ENCODE assay signal across 7 cellular contexts in the genomic region with DNA sequence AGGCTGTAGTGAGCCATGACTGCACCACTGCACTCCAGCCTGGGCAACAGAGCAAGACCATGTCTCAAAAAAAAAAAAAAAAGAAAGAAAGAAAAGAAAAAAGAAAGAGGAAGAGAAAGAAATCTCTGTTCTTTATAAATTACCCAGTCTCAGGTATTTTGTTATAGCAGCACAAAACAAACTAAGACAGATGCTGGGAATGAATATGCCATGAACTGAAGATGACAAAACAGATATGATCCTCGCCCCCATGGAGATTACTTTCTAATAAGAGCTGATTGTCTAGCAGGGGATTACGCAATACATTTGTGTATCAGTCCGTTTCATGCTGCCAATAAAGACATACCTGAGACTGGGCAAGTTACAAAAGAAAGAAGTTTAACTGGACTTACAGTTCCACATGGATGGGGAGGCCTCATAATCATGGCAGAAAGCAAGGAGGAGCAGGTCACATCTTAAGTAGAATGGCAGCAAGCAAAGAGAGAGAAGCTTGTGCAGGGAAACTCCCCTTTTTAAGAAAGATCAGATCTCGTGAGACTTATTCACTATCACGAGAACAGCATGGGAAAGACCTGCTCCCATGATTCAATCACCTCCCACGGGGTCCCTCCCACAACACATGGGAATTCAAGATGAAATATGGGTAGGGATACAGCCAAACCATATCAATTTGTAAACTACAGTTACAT. TPM values are rescaled to one million over a fixed set of nuclear protein-coding genes. Genes with fewer than 3 reads are reported as not detected.
DNase-seq lines count a peak whose midpoint lies in the region; ATAC-seq, FAIRE-seq and TF ChIP-seq lines count a peak whose summit lies in the region.
"Not testable (repeated sequence)": the region's sequence is repeated elsewhere in the genome, so short reads cannot be mapped to it uniquely, and the experiment has no call there.

No MANE protein-coding gene starts in this region.

- not testable (repeated sequence) for H4K5ac ChIP-seq in H1 (ENCODE audit: insufficient read length, low read depth, low read length)

- not testable (repeated sequence) for H2AFZ ChIP-seq in SU-DHL-6 (ENCODE audit: low read depth, low read length, severe bottlenecking); H1 (ENCODE audit: low read length)

- H4K8ac ChIP-seq in H1 (ENCODE audit: extremely low read depth, insufficient read depth, low read length) = not testable (repeated sequence)

- not testable (repeated sequence) for TF ChIP-seq CTCF in SU-DHL-6 (IDR thresholded peaks at IDR 0.05; ENCODE audit: insufficient read depth, low read length, poor library complexity, severe bottlenecking); H1 (IDR thresholded peaks at IDR 0.05; ENCODE audit: control extremely low read depth in 1 of 3, insufficient read depth in 1 of 3, low read depth in 1 of 3, low read length in 3 of 3); nephron progenitor cell (IDR thresholded peaks at IDR 0.05)

- H3K9me3 Mint-ChIP-seq in CD8-positive, alpha-beta memory T cell = peaks cover 6 to 23% (median 18%) of the 10 kb centered on the region in 5 donors
- H3K9me3 Mint-ChIP-seq in activated naive CD8-positive, alpha-beta T cell (ENCODE audit: low read depth) = peaks cover 11% of the 10 kb centered on the region
- H3K9me3 Mint-ChIP-seq in nephron progenitor cell = peaks cover 39% of the 10 kb centered on the region

- H3K36me3 Mint-ChIP-seq in CD8-positive, alpha-beta memory T cell = peaks cover 6 to 26% (median 17%) of the 10 kb centered on the region in 3 donors
- H3K36me3 Mint-ChIP-seq in activated naive CD8-positive, alpha-beta T cell = peaks cover 23% of the 10 kb centered on the region
- H3K36me3 Mint-ChIP-seq in nephron progenitor cell (ENCODE audit: low read depth) = peaks cover 70% of the 10 kb centered on the region

- not testable (repeated sequence) for H2BK15ac ChIP-seq in H1 (ENCODE audit: low read length)

- H3K4me3 ChIP-seq in CD8-positive, alpha-beta memory T cell (ENCODE audit: low read length) = not testable (repeated sequence)
- peak overlapping the region; percentile 35 for H3K4me3 ChIP-seq in SU-DHL-6 (ENCODE audit: insufficient read depth, low read length, poor library complexity, severe bottlenecking)
- peak overlapping the region in 1 of 4 experiments; percentile 45; a peak in 1 of 8 replicates for H3K4me3 ChIP-seq in H1 (ENCODE audit: extremely low read depth in 1 of 4, insufficient read depth in 2 of 4, low read depth in 3 of 4, low read length in 4 of 4)

- TF ChIP-seq EP300 in H1 (IDR thresholded peaks at IDR 0.05; ENCODE audit: borderline replicate concordance in 1 of 2, low read depth in 2 of 2, low read length in 2 of 2) = not testable (repeated sequence)

- H3K4me1 ChIP-seq in CD8-positive, alpha-beta memory T cell (ENCODE audit: insufficient read depth, low read length) = peaks cover 24% of the 10 kb centered on the region
- peaks cover 11 to 40% (median 33%) of the 10 kb centered on the region in 4 experiments for H3K4me1 ChIP-seq in H1 (replicated peaks in 1 of 4; ENCODE audit: control insufficient read depth in 3 of 4, insufficient read depth in 4 of 4, low read length in 3 of 4)

- not testable (repeated sequence) for H3K23me2 ChIP-seq in H1 (ENCODE audit: low read depth, low read length)

- H4K91ac ChIP-seq in H1 (replicated peaks; ENCODE audit: insufficient read length, low read length) = not testable (repeated sequence)

- TF ChIP-seq RAD21 in H1 (IDR thresholded peaks at IDR 0.05 in 1 of 2, conservative IDR thresholded peaks at IDR 0.05 in 1 of 2; ENCODE audit: low read depth in 2 of 2, low read length in 2 of 2) = not testable (repeated sequence)

- CTCF ChIA-PET in CD8-positive, alpha-beta memory T cell (lab: Charles Lee) = not testable (repeated sequence)
- CTCF ChIA-PET in H1 (lab: Charles Lee; ENCODE audit: partially characterized antibody) = interaction anchor here (0.7 to 2.1 kb wide), 8 partner anchors 8 to 69 kb away, joined by 3 to 6 read pairs (median 4); no protein-coding TSS in a partner anchor

- 76% methylated on average over 6 of the region's 6 CpGs; no CpG with 5 or more reads in 1 of the 2 experiments for WGBS in H1 (ENCODE audit: extremely low coverage in 1 of 2, insufficient coverage in 1 of 2, insufficient read length in 1 of 2, insufficient replicate concordance in 2 of 2, low coverage in 1 of 2, low lambda C conversion rate in 2 of 2, missing lambda C conversion rate in 1 of 2), 2 experiments

- H3K4me3 Mint-ChIP-seq in CD8-positive, alpha-beta memory T cell = peak overlapping the region in 3 of 7 donors; percentile 18 to 63 (median 47)
- not testable (repeated sequence) for H3K4me3 Mint-ChIP-seq in activated naive CD8-positive, alpha-beta T cell
- H3K4me3 Mint-ChIP-seq in nephron progenitor cell = peak overlapping the region; percentile 20

- peak overlapping the region; percentile 6; the same call in 1 of the 2 replicates for H2BK12ac ChIP-seq in H1 (ENCODE audit: low read depth, low read length)

- not testable (repeated sequence) for H3K27me3 ChIP-seq in CD8-positive, alpha-beta memory T cell (ENCODE audit: insufficient read depth, low read length, poor library complexity, severe bottlenecking); SU-DHL-6 (ENCODE audit: low read length); H1 (replicated peaks in 1 of 4; ENCODE audit: control insufficient read depth in 3 of 4, extremely low read depth in 1 of 4, insufficient read depth in 3 of 4, low read length in 3 of 4)

- H3K27ac Mint-ChIP-seq in CD8-positive, alpha-beta memory T cell = peak overlapping the region in 5 of 8 donors; percentile 0 to 47 (median 6)
- H3K27ac Mint-ChIP-seq in activated naive CD8-positive, alpha-beta T cell = peak overlapping the region; percentile 19
- H3K27ac Mint-ChIP-seq in nephron progenitor cell = peak overlapping the region; percentile 62

- peak overlapping the region; percentile 81 for H3K4me2 ChIP-seq in SU-DHL-6 (ENCODE audit: low read depth, low read length, poor library complexity, severe bottlenecking)
- H3K4me2 ChIP-seq in H1 (ENCODE audit: insufficient read depth in 1 of 2, low read depth in 2 of 2, low read length in 2 of 2) = peak overlapping the region; percentile 29 to 83; a peak in 2 of 4 replicates

- not testable (repeated sequence) for H3K56ac ChIP-seq in H1 (replicated peaks; ENCODE audit: insufficient read length, low read depth, low read length)

- H4K20me1 ChIP-seq in SU-DHL-6 (ENCODE audit: low read depth, low read length) = not testable (repeated sequence)
- H4K20me1 ChIP-seq in H1 (replicated peaks in 1 of 2; ENCODE audit: control insufficient read depth in 1 of 2, insufficient read depth in 2 of 2, low read length in 2 of 2) = peaks cover 9 to 13% of the 10 kb centered on the region in 2 experiments

- not testable (repeated sequence) for TF ChIP-seq POLR2A in H1 (IDR thresholded peaks at IDR 0.05; ENCODE audit: control extremely low read depth in 1 of 2, low read depth in 2 of 2, low read length in 2 of 2)

- not testable (repeated sequence) for H3K9me3 ChIP-seq in CD8-positive, alpha-beta memory T cell (ENCODE audit: low read length); H1 (ENCODE audit: insufficient read depth in 2 of 2, low read depth in 1 of 2, low read length in 1 of 2)
- H3K9me3 ChIP-seq in SU-DHL-6 (ENCODE audit: insufficient read depth, low read length) = peaks cover 21% of the 10 kb centered on the region; the same call in 1 of the 2 replicates

- H3K4ac ChIP-seq in H1 (replicated peaks; ENCODE audit: insufficient read length, low read depth, low read length) = not testable (repeated sequence)

- DNase-seq in CD8-positive, alpha-beta memory T cell; GM19239 (ENCODE audit: insufficient read length, low spot score); H1 (ENCODE audit: low read depth in 1 of 2, low spot score in 2 of 2); nephron progenitor cell: not testable (repeated sequence)

- peaks cover 55 to 67% (median 57%) of the 10 kb centered on the region in 3 donors for H3K4me1 Mint-ChIP-seq in CD8-positive, alpha-beta memory T cell
- peaks cover 59% of the 10 kb centered on the region for H3K4me1 Mint-ChIP-seq in activated naive CD8-positive, alpha-beta T cell (ENCODE audit: low read depth)
- peaks cover 43% of the 10 kb centered on the region for H3K4me1 Mint-ChIP-seq in nephron progenitor cell

- H3K79me1 ChIP-seq in H1 (ENCODE audit: low read depth, low read length) = not testable (repeated sequence)

- H3K14ac ChIP-seq in H1 (ENCODE audit: insufficient read length) = not testable (repeated sequence)

- not testable (repeated sequence) for H3K27ac ChIP-seq in CD8-positive, alpha-beta memory T cell (ENCODE audit: low read depth, low read length)
- H3K27ac ChIP-seq in SU-DHL-6 (ENCODE audit: low read depth, low read length) = peak overlapping the region; percentile 95
- 0 out of 2 replicates have a peak overlapping the region, but pooled peaks have one; percentile 49 for H3K27ac ChIP-seq in H1 (ENCODE audit: low read depth, low read length)

- POLR2A ChIA-PET in CD8-positive, alpha-beta memory T cell (lab: Charles Lee) = interaction anchor here (0.8 kb wide), 1 partner anchor 30 kb away, joined by 3 read pairs; no protein-coding TSS in a partner anchor
- POLR2A ChIA-PET in H1 (lab: Charles Lee; ENCODE audit: partially characterized antibody) = interaction anchor here (0.8 to 6.6 kb wide), 9 partner anchors 9 to 56 kb away, joined by 3 to 66 read pairs (median 4); partner anchors contain the start of gene FBXW11

- not testable (repeated sequence) for H2BK5ac ChIP-seq in H1 (ENCODE audit: low read depth, low read length)

- H3K27me3 Mint-ChIP-seq in CD8-positive, alpha-beta memory T cell; activated naive CD8-positive, alpha-beta T cell; nephron progenitor cell (ENCODE audit: low read depth, poor library complexity): not testable (repeated sequence)

- not testable (repeated sequence) for H3K9me2 ChIP-seq in SU-DHL-6 (replicated peaks; ENCODE audit: insufficient read depth, low read length)

- peaks cover 24% of the 10 kb centered on the region for H3F3A ChIP-seq in SU-DHL-6 (ENCODE audit: insufficient read depth)

- peak; percentile 35 for ATAC-seq in HG03175 (IDR thresholded peaks at IDR 0.05; ENCODE audit: unreplicated experiment)

- H2AK5ac ChIP-seq in H1 (ENCODE audit: low read depth, low read length) = peak overlapping the region; percentile 60; the same call in 1 of the 2 replicates

- not testable (repeated sequence) for H2BK120ac ChIP-seq in H1 (replicated peaks; ENCODE audit: low read depth, low read length)

- H3K9ac ChIP-seq in SU-DHL-6 (ENCODE audit: low read length) = peak overlapping the region; percentile 46
- not testable (repeated sequence) for H3K9ac ChIP-seq in H1 (replicated peaks in 1 of 4; ENCODE audit: extremely low read depth in 1 of 4, low read depth in 3 of 4, low read length in 3 of 4)

- not testable (repeated sequence) for H3K23ac ChIP-seq in H1 (ENCODE audit: insufficient read length)

- H2BK20ac ChIP-seq in H1 (ENCODE audit: low read length) = 0 out of 2 replicates have a peak overlapping the region, but pooled peaks have one; percentile 29

- H3K36me3 ChIP-seq in CD8-positive, alpha-beta memory T cell (ENCODE audit: insufficient read depth, low read length); H1 (ENCODE audit: control insufficient read depth in 2 of 4, insufficient read depth in 4 of 4, low read length in 3 of 4): not testable (repeated sequence)
- H3K36me3 ChIP-seq in SU-DHL-6 (ENCODE audit: low read length) = peaks cover 16% of the 10 kb centered on the region

- H3K79me2 ChIP-seq in SU-DHL-6 (ENCODE audit: insufficient read depth, low read length) (peaks cover 85% of the 10 kb centered on the region), H1 (ENCODE audit: control insufficient read depth in 1 of 2, insufficient read depth in 2 of 2, low read length in 2 of 2) (peaks cover 28 to 100% of the 10 kb centered on the region in 2 experiments)

- H3K18ac ChIP-seq in H1 (ENCODE audit: extremely low read depth, low read length) = not testable (repeated sequence)

- FAIRE-seq in GM19239 (lab: Jason Lieb, UNC) = peak; percentile 80
- FAIRE-seq in H1 (lab: Jason Lieb, UNC) = not testable (repeated sequence)

RNA-seq across cellular contexts. Expression of gene FBXW11, which starts 29.1 kb away (rescaled TPM):
- total RNA-seq in CD8-positive, alpha-beta memory T cell = 10 to 100 TPM; 44.7 to 46.9 TPM
- 25.8 TPM for polyA plus RNA-seq in CD8-positive, alpha-beta memory T cell
- total RNA-seq in H1 (2021; fragmentation: NEBNext Ultra II Directional; extraction: Animal tissue kit (Norgen Biotek cat#: 25700)) = 75.6 and 77.2 TPM in 2 replicates
- 41.1 and 45.0 TPM in 2 replicates for polyA plus RNA-seq in H1 (2011; rRNA removed)
- 53.5 TPM for polyA plus RNA-seq in H1 (2011; cell fraction: cytosol; rRNA removed)
- polyA plus RNA-seq in H1 (2011; cell fraction: nucleus; rRNA removed) = 45.3 TPM
- 39.7 to 54.0 TPM (median 49.6 TPM) in 4 replicates for polyA plus RNA-seq in H1 (2012, experiment 1 of 2)
- polyA plus RNA-seq in H1 (2012, experiment 2 of 2) = 15.1 TPM
- 28.3 TPM for polyA plus RNA-seq in H1 (2013, experiment 1 of 2)
- 27.8 TPM for polyA plus RNA-seq in H1 (2013, experiment 2 of 2)
- polyA minus RNA-seq in H1 (2011; rRNA and poly(A)+ RNA removed) = 177 and 211 TPM in 2 replicates
- polyA minus RNA-seq in H1 (2011; cell fraction: cytosol; rRNA and poly(A)+ RNA removed) = 70.6 TPM
- 72.6 TPM for polyA minus RNA-seq in H1 (2011; cell fraction: nucleus; rRNA and poly(A)+ RNA removed)

Comparison
In these comparisons a context has a peak if more than half of its experiments do, and no peak if none do; other contexts are left out.
1. H3K27ac Mint-ChIP-seq: peak in every context shown above with its lines; median percentile 62 in nephron progenitor cell; 19 in activated naive CD8-positive, alpha-beta T cell; 6 in CD8-positive, alpha-beta memory T cell.